ENCODE assay signal across 1 cellular context in the genomic region with DNA sequence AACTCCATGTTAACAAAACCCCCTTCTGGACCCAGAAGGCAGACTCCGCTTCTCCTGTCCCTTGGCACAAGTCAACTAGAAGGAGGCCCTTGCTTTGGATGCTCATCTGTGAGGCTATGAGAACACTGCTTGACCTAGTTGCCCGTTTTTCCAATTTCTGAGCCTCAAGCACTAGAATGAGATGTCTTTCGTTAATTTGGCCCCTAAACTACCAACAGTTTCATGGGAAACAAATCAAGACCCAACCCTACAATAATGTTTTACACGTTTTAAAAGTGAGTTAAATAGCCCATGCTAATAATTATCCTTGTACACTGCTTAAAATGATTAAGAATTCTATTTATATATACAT.
TF ChIP-seq lines count a peak whose summit lies in the region.

No MANE protein-coding gene starts in this region.

TF ChIP-seq in H1, 55 proteins besides CTCF, POLR2A, EP300 and RAD21 (continued from another document):
- TF ChIP-seq MAFK (IDR thresholded peaks at IDR 0.05; ENCODE audit: low read depth, low read length) (no peak), CHD2 (IDR thresholded peaks at IDR 0.05; ENCODE audit: low read length) (no peak), SP1 (IDR thresholded peaks at IDR 0.05; ENCODE audit: low read depth, low read length) (no peak), SP2 (IDR thresholded peaks at IDR 0.05; ENCODE audit: low read length) (no peak), BRCA1 (IDR thresholded peaks at IDR 0.05; ENCODE audit: low read depth, low read length) (no peak), POU5F1 (IDR thresholded peaks at IDR 0.05; ENCODE audit: low read depth, low read length) (no peak), YY1 (IDR thresholded peaks at IDR 0.05; ENCODE audit: low read depth, low read length) (no peak), TCF12 (IDR thresholded peaks at IDR 0.05; ENCODE audit: low read depth, low read length) (no peak), JUND (IDR thresholded peaks at IDR 0.05; ENCODE audit: low read length) (no peak), TAF7 (optimal IDR thresholded peaks at IDR 0.05; ENCODE audit: borderline replicate concordance, low read depth, low read length) (no peak), EGR1 (IDR thresholded peaks at IDR 0.05; ENCODE audit: borderline replicate concordance, low read depth, low read length) (no peak), BACH1 (IDR thresholded peaks at IDR 0.05; ENCODE audit: low read length) (no peak), TEAD4 (IDR thresholded peaks at IDR 0.05; ENCODE audit: low read depth, low read length) (no peak)
- TF ChIP-seq, protein P1, sequence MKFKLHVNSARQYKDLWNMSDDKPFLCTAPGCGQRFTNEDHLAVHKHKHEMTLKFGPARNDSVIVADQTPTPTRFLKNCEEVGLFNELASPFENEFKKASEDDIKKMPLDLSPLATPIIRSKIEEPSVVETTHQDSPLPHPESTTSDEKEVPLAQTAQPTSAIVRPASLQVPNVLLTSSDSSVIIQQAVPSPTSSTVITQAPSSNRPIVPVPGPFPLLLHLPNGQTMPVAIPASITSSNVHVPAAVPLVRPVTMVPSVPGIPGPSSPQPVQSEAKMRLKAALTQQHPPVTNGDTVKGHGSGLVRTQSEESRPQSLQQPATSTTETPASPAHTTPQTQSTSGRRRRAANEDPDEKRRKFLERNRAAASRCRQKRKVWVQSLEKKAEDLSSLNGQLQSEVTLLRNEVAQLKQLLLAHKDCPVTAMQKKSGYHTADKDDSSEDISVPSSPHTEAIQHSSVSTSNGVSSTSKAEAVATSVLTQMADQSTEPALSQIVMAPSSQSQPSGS (IDR thresholded peaks at IDR 0.05; ENCODE audit: low read length): no peak
